Comparison of ENCODE assay signal across 31 cellular contexts in the genomic region with DNA sequence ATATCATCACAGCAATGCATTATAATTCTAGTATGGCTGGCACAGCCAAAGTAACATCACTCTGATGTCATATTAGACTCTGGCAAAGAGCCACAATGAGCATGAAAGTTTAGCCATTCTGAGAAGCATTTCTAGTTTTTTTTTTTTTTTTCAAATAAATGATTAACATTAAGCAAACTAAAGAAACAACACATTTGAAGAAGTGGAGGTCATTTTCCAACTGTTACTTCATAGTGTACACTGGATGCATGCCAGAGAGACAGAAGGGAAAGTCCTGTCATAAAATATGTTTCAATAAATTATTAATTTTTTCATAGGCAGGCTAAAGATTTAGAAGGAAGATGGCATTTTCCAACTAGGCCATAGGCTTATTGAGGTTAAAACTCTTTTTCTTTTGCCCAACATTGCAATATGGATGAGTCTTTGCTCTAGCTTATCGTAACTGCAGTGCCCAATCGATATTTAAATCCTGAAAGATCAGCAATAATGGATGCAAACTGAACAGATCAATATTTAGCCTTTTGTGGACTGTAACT.
A peak's percentile ranks its signal among the peaks of the same experiment; 100 is the strongest.
DNase-seq lines count a peak whose midpoint lies in the region; ATAC-seq and TF ChIP-seq lines count a peak whose summit lies in the region.
"Had no signal": no experiment of that assay in that cellular context is flagged by ENCODE, and none has a peak within 500 bp of the region (broad histone marks: within the 10 kb centered on the region; RNA-seq: fewer than 3 reads in every experiment).

No MANE protein-coding gene starts in this region.

- H3K4me1 Mint-ChIP-seq in chondrocyte (ENCODE audit: low read depth): peaks cover 10% of the 10 kb centered on the region
- H3K4me1 Mint-ChIP-seq: activated naive CD4-positive, alpha-beta T cell treated with anti-CD3 and anti-CD28 coated beads, Interleukin-2, amount 50 U/mL, for 24 hours; activated T-helper 17 cell treated with anti-CD3 and anti-CD28 coated beads, Interleukin-2, amount 50 U/mL, for 72 hours; neural crest cell had no signal

- TF ChIP-seq CTCF in LNCaP clone FGC (IDR thresholded peaks at IDR 0.05; ENCODE audit: control insufficient read depth, extremely low read depth, insufficient read depth) (no peak), chondrocyte (IDR thresholded peaks at IDR 0.05) (no peak)

- no peak overlapping the region for H3K4me3 ChIP-seq in LNCaP clone FGC (ENCODE audit: low read depth, low read length)
- H3K4me3 ChIP-seq: BLaER1 treated with 17β-estradiol and CSF1 and Interleukin-3, amounts not matched to agents 10 nM and 100 nM; cardiac muscle cell; K562; Peyer's patch; SJCRH30; smooth muscle cell; suprapubic skin; upper lobe of right lung had no signal

- peak overlapping the region; percentile 34 for H3K27ac Mint-ChIP-seq in chondrocyte (ENCODE audit: unreplicated experiment)
- H3K27ac Mint-ChIP-seq: activated naive CD4-positive, alpha-beta T cell treated with anti-CD3 and anti-CD28 coated beads, Interleukin-2, amount 50 U/mL, for 24 hours; activated T-helper 17 cell treated with anti-CD3 and anti-CD28 coated beads, Interleukin-2, amount 50 U/mL, for 72 hours; dendritic cell treated with granulocyte-macrophage colony-stimulating factor and Interleukin-4, amounts not matched to agents 40 ng/mL and 50 ng/mL, for 4 days had no signal

- DNase-seq in LNCaP clone FGC (ENCODE audit: low read depth) (peak; percentile 35), chondrocyte (ENCODE audit: low spot score) (no peak), kidney tubule cell (ENCODE audit: low spot score) (peak; percentile 50), renal cortical epithelial cell (ENCODE audit: low read depth) (peak; percentile 65), SW480 (ENCODE audit: low spot score) (no peak), C1 segment of cervical spinal cord (lab: John Stamatoyannopoulos, UW) (no peak)
- DNase-seq: activated CD4-positive, alpha-beta T cell treated with anti-CD3 and anti-CD28 coated beads for 4 hours; EL; head of caudate nucleus; kidney; MM.1S; NCI-H1105 treated with DMSO at 0.1 percent for 48 hours; NCI-H1930; NCI-H526 treated with DMSO at 0.1 percent for 48 hours; Peyer's patch; SJCRH30; stimulated activated CD4-positive, alpha-beta T cell treated with anti-CD3 and anti-CD28 coated beads, Interleukin-1b, Interleukin-23, amount 100 ng/mL, for 48 hours; stimulated activated naive CD4-positive, alpha-beta T cell treated with Interleukin-2 at 50 U/mL for 16 hours; SW 1271; T-helper 9 cell; upper lobe of right lung had no signal

- no peaks in the 10 kb centered on the region for H3K36me3 Mint-ChIP-seq in chondrocyte (ENCODE audit: low read depth)

- H3K4me3 Mint-ChIP-seq in chondrocyte (ENCODE audit: unreplicated experiment): no peak overlapping the region
- H3K4me3 Mint-ChIP-seq: activated naive CD4-positive, alpha-beta T cell treated with anti-CD3 and anti-CD28 coated beads, Interleukin-2, amount 50 U/mL, for 24 hours; activated T-helper 17 cell treated with anti-CD3 and anti-CD28 coated beads, Interleukin-2, amount 50 U/mL, for 72 hours; dendritic cell treated with granulocyte-macrophage colony-stimulating factor and Interleukin-4, amounts not matched to agents 40 ng/mL and 50 ng/mL, for 4 days; neural crest cell had no signal

- ATAC-seq in GM21737 (IDR thresholded peaks at IDR 0.05; ENCODE audit: unreplicated experiment): no peak
- ATAC-seq: activated T-helper 17 cell treated with anti-CD3 and anti-CD28 coated beads, Interleukin-2, amount 50 U/mL, for 72 hours; K562; upper lobe of right lung had no signal

- H3K27me3 Mint-ChIP-seq in chondrocyte (ENCODE audit: low read depth): no peaks in the 10 kb centered on the region
- H3K27me3 Mint-ChIP-seq: activated naive CD4-positive, alpha-beta T cell treated with anti-CD3 and anti-CD28 coated beads, Interleukin-2, amount 50 U/mL, for 24 hours; activated T-helper 17 cell treated with anti-CD3 and anti-CD28 coated beads, Interleukin-2, amount 50 U/mL, for 72 hours; dendritic cell treated with granulocyte-macrophage colony-stimulating factor and Interleukin-4, amounts not matched to agents 40 ng/mL and 50 ng/mL, for 4 days had no signal

- peaks cover 9% of the 10 kb centered on the region for H3K9me3 Mint-ChIP-seq in chondrocyte (ENCODE audit: low read depth)

Comparison
In these comparisons a context has a peak if more than half of its experiments do, and no peak if none do; other contexts are left out.
1. DNase-seq: peak in LNCaP clone FGC (single experiment), kidney tubule cell (single experiment) and renal cortical epithelial cell (single experiment); none in chondrocyte (single experiment), SW480 (single experiment) and C1 segment of cervical spinal cord (0 of 14).